Comparison of ENCODE assay signal across 8 cellular contexts in genomic region chr12:49567611-49568441, GRCh38. TPM values are rescaled to one million over a fixed set of nuclear protein-coding genes. Genes with fewer than 3 reads are reported as not detected.
A peak's percentile ranks its signal among the peaks of the same experiment; 100 is the strongest.
DNase-seq lines count a peak whose midpoint lies in the region; ATAC-seq and TF ChIP-seq lines count a peak whose summit lies in the region.

MCRS1 (minus strand) TSS chr12:49568142; CDS start chr12:49566731, 1,411 bp downstream.

- ATAC-seq in GM18873 (IDR thresholded peaks at IDR 0.05; ENCODE audit: low FRiP score, unreplicated experiment): peak; percentile 77
- peak; percentile 75 for ATAC-seq in HG03139 (IDR thresholded peaks at IDR 0.05; ENCODE audit: unreplicated experiment)
- peak; percentile 88 for ATAC-seq in activated B cell treated with CpG ODN at 0.5 μM for 24 hours (ENCODE audit: low read depth)

- peaks cover 38% of the 10 kb centered on the region for H3K36me3 Mint-ChIP-seq in activated B cell treated with CpG ODN at 0.5 μM for 24 hours (ENCODE audit: low read depth)

- peak within 1 kb of the TSS; percentile 100 for H3K27ac Mint-ChIP-seq in activated B cell treated with CpG ODN at 0.5 μM for 24 hours

- intact Hi-C loops in activated B cell treated with CpG ODN at 0.5 μM for 24 hours (cut with micrococcal nuclease): loop anchor here (1.0 to 10.0 kb wide), 4 partner anchors 29 to 257 kb away; partner anchors contain the start of genes FMNL3, KCNH3, NCKAP5L and PRPF40B

- H3K9me3 Mint-ChIP-seq in activated B cell treated with CpG ODN at 0.5 μM for 24 hours: no peaks in the 10 kb centered on the region

- H3K27me3 Mint-ChIP-seq in activated B cell treated with CpG ODN at 0.5 μM for 24 hours: no peaks in the 10 kb centered on the region

- no peak for TF ChIP-seq CTCF in activated B cell treated with CpG ODN at 0.5 μM for 24 hours (IDR thresholded peaks at IDR 0.05)

- in situ Hi-C loops in ACHN (cut with HindIII; ENCODE audit: low pct_ligation_motif_present, low pct_unique_long_range_greater_than_20kb, low sequenced_read_pairs): no loop called here

- CTCF ChIA-PET in activated B cell treated with CpG ODN at 0.5 μM for 24 hours (lab: Charles Lee): no interaction called here

- peak; percentile 97 for DNase-seq in ACHN
- peak; percentile 85 for DNase-seq in NCI-H226
- DNase-seq in activated B cell treated with CpG ODN at 0.5 μM for 24 hours: peak; percentile 80
- DNase-seq in caudate nucleus (lab: John Stamatoyannopoulos, UW): peak in 60 of 61 donors; percentile 33 to 96 (median 86)
- peak; percentile 90 for DNase-seq in iris pigment epithelial cell (ENCODE audit: low read depth)
- DNase-seq in stimulated activated CD4-positive, alpha-beta T cell treated with anti-CD3 and anti-CD28 coated beads, Interleukin-12 subunit alpha, Interleukin-12 subunit beta, amount 100 ng/mL, for 24 hours (ENCODE audit: low read depth in 2 of 2): peak; percentile 74 to 84

- H3K27ac ChIP-seq in caudate nucleus (ENCODE audit: low read depth, low read length): peak within 1 kb of the TSS; percentile 99

- POLR2A ChIA-PET in activated B cell treated with CpG ODN at 0.5 μM for 24 hours (lab: Charles Lee): interaction anchor here (0.5 to 1.4 kb wide), 21 partner anchors 10 to 544 kb away, joined by 3 to 11 read pairs (median 4); partner anchors contain the start of genes BCDIN3D, COX14, PRPF40B and SPATS2

- peak within 1 kb of the TSS; percentile 97 for H3K4me3 Mint-ChIP-seq in activated B cell treated with CpG ODN at 0.5 μM for 24 hours

- H3K4me1 Mint-ChIP-seq in activated B cell treated with CpG ODN at 0.5 μM for 24 hours: peaks cover 30% of the 10 kb centered on the region

RNA-seq across cellular contexts. Expression of gene MCRS1, which starts in this region (rescaled TPM):
- total RNA-seq in activated B cell treated with CpG ODN at 0.5 μM for 24 hours: 82.2 and 84.2 TPM in 2 replicates

Comparison
In these comparisons a context has a peak if more than half of its experiments do, and no peak if none do; other contexts are left out.
1. Peak in every context shown above with its lines: DNase-seq, ATAC-seq and H3K27ac ChIP-seq.